Comparison of ENCODE assay signal across 13 cellular contexts in genomic region chr10:109996766-109997171, GRCh38. TPM values are rescaled to one million over a fixed set of nuclear protein-coding genes. Genes with fewer than 3 reads are reported as not detected.
DNase-seq lines count a peak whose midpoint lies in the region; ATAC-seq and TF ChIP-seq lines count a peak whose summit lies in the region.
"Had no signal": no experiment of that assay in that cellular context is flagged by ENCODE, and none has a peak within 500 bp of the region (broad histone marks: within the 10 kb centered on the region; RNA-seq: fewer than 3 reads in every experiment).

No MANE protein-coding gene starts in this region.

- no peaks in the 10 kb centered on the region for H3K36me3 Mint-ChIP-seq in activated T-helper 2 cell treated with anti-CD3 and anti-CD28 coated beads, Interferon-gamma antibody, Interleukin-2, Interleukin-4, amounts not matched to agents 10 μg/mL and 5 μg/mL and 100 μg/mL, durations not matched to agents 14 hours and 24 hours and 36 hours (ENCODE audit: low read depth)

- POLR2A ChIA-PET in OCI-LY7 (lab: Charles Lee) = interaction anchor here (1.1 to 1.6 kb wide), 3 partner anchors 9 to 20 kb away, joined by 3 to 6 read pairs (median 4); partner anchors contain the start of gene ADD3

- in situ Hi-C loops in gastrocnemius medialis (cut with MboI; ENCODE audit: low sequenced_read_pairs in 4 of 4) = no loop called here

- H3K79me2 ChIP-seq in OCI-LY7 (ENCODE audit: insufficient read depth, low read depth, low read length) = no peaks in the 10 kb centered on the region

- H3K9me3 ChIP-seq in OCI-LY7 (ENCODE audit: low read length) (no peaks in the 10 kb centered on the region), gastrocnemius medialis (no peaks in the 10 kb centered on the region)
- H3K9me3 ChIP-seq: HAP-1 had no signal

- H3K4me2 ChIP-seq in OCI-LY7 (ENCODE audit: low read length) = peak overlapping the region; percentile 63

- intact Hi-C loops in OCI-LY7 (cut with micrococcal nuclease; ENCODE audit: unreplicated experiment) (no loop called here), gastrocnemius medialis (cut with DNase I; ENCODE audit: low total_unique reads) (no loop called here)
- intact Hi-C loops in activated T-helper 2 cell treated with anti-CD3 and anti-CD28 coated beads, Interferon-gamma antibody, Interleukin-2, Interleukin-4, amounts not matched to agents 10 μg/mL and 5 μg/mL and 100 μg/mL, durations not matched to agents 14 hours and 24 hours and 36 hours (cut with micrococcal nuclease) = no loop called here

- H3K4me3 ChIP-seq in OCI-LY7 (ENCODE audit: low read depth, low read length, poor library complexity, severe bottlenecking) = peak overlapping the region; percentile 15
- no peak overlapping the region for H3K4me3 ChIP-seq in gastrocnemius medialis
- H3K4me3 ChIP-seq: HAP-1 had no signal

- H3K4me3 Mint-ChIP-seq in activated T-helper 2 cell treated with anti-CD3 and anti-CD28 coated beads, Interferon-gamma antibody, Interleukin-2, Interleukin-4, amounts not matched to agents 10 μg/mL and 5 μg/mL and 100 μg/mL, durations not matched to agents 14 hours and 24 hours and 36 hours (ENCODE audit: low read depth) = no peak overlapping the region
- H3K4me3 Mint-ChIP-seq: activated naive CD8-positive, alpha-beta T cell treated with anti-CD3 and anti-CD28 coated beads, Interleukin-2, amount 50 U/mL, for 24 hours; stimulated activated naive CD8-positive, alpha-beta T cell treated with anti-CD3 and anti-CD28 coated beads, Interleukin-15, Interleukin-2, amounts not matched to agents 100 ng/mL and 50 ng/mL, for 24 hours had no signal

- H4K20me1 ChIP-seq in OCI-LY7 (ENCODE audit: insufficient read depth, low read length) = no peaks in the 10 kb centered on the region

- no TSS peak for BruUV-seq in OCI-LY7 (replicated peaks; lab: Mats Ljungman, UMichigan)

- no peaks in the 10 kb centered on the region for H3K9me2 ChIP-seq in OCI-LY7 (ENCODE audit: insufficient read depth, low read length)

- H3K4me1 Mint-ChIP-seq in activated T-helper 2 cell treated with anti-CD3 and anti-CD28 coated beads, Interferon-gamma antibody, Interleukin-2, Interleukin-4, amounts not matched to agents 10 μg/mL and 5 μg/mL and 100 μg/mL, durations not matched to agents 14 hours and 24 hours and 36 hours (ENCODE audit: low read depth) = peaks cover 9% of the 10 kb centered on the region

- H2AFZ ChIP-seq in OCI-LY7 (ENCODE audit: low read length) = peak overlapping the region; percentile 19; the same call in 1 of the 2 replicates

- no peaks in the 10 kb centered on the region for H3K9me3 Mint-ChIP-seq in activated T-helper 2 cell treated with anti-CD3 and anti-CD28 coated beads, Interferon-gamma antibody, Interleukin-2, Interleukin-4, amounts not matched to agents 10 μg/mL and 5 μg/mL and 100 μg/mL, durations not matched to agents 14 hours and 24 hours and 36 hours
- H3K9me3 Mint-ChIP-seq: activated naive CD8-positive, alpha-beta T cell treated with anti-CD3 and anti-CD28 coated beads, Interleukin-2, amount 50 U/mL, for 24 hours; stimulated activated naive CD8-positive, alpha-beta T cell treated with anti-CD3 and anti-CD28 coated beads, Interleukin-15, Interleukin-2, amounts not matched to agents 100 ng/mL and 50 ng/mL, for 24 hours had no signal

- CTCF ChIA-PET in OCI-LY7 (lab: Charles Lee; ENCODE audit: unreplicated experiment) = no interaction called here

- H3K4me1 ChIP-seq in OCI-LY7 (ENCODE audit: insufficient read depth, low read length, poor library complexity, severe bottlenecking) (peaks cover 23% of the 10 kb centered on the region), gastrocnemius medialis (no peaks in the 10 kb centered on the region)

- no peaks in the 10 kb centered on the region for H3K27me3 ChIP-seq in gastrocnemius medialis

- peaks cover 15% of the 10 kb centered on the region for H3K27me3 Mint-ChIP-seq in activated T-helper 2 cell treated with anti-CD3 and anti-CD28 coated beads, Interferon-gamma antibody, Interleukin-2, Interleukin-4, amounts not matched to agents 10 μg/mL and 5 μg/mL and 100 μg/mL, durations not matched to agents 14 hours and 24 hours and 36 hours (ENCODE audit: low read depth)
- H3K27me3 Mint-ChIP-seq: activated naive CD8-positive, alpha-beta T cell treated with anti-CD3 and anti-CD28 coated beads, Interleukin-2, amount 50 U/mL, for 24 hours; stimulated activated naive CD8-positive, alpha-beta T cell treated with anti-CD3 and anti-CD28 coated beads, Interleukin-15, Interleukin-2, amounts not matched to agents 100 ng/mL and 50 ng/mL, for 24 hours had no signal

- H3K27ac ChIP-seq in OCI-LY7 (ENCODE audit: low read depth, low read length, poor library complexity, severe bottlenecking) (no peak overlapping the region), gastrocnemius medialis (peak overlapping the region; percentile 23 to 53 (median 39))
- H3K27ac ChIP-seq: WERI-Rb-1 had no signal

- DNase-seq in OCI-LY7 (ENCODE audit: low spot score) (no peak), gastrocnemius medialis (no peak), middle frontal gyrus (ENCODE audit: extremely low spot score, low spot score) (no peak), AG08395 (ENCODE audit: low spot score) (no peak)
- no peak for DNase-seq in activated T-helper 2 cell treated with anti-CD3 and anti-CD28 coated beads, Interferon-gamma antibody, Interleukin-2, Interleukin-4, amounts not matched to agents 10 μg/mL and 5 μg/mL and 100 μg/mL, durations not matched to agents 14 hours and 24 hours and 36 hours (ENCODE audit: low spot score)
- DNase-seq: activated naive CD8-positive, alpha-beta T cell treated with anti-CD3 and anti-CD28 coated beads, Interleukin-2, amount 50 U/mL, for 24 hours; kidney glomerular epithelial cell; WERI-Rb-1 had no signal

- TF ChIP-seq POLR2A in gastrocnemius medialis (IDR thresholded peaks at IDR 0.05) = no peak

- H3K36me3 ChIP-seq in OCI-LY7 (ENCODE audit: insufficient read depth, low read length) = no peaks in the 10 kb centered on the region
- H3K36me3 ChIP-seq in gastrocnemius medialis = no peaks in the 10 kb centered on the region
- H3K36me3 ChIP-seq: HAP-1, WERI-Rb-1 had no signal

- no peak overlapping the region for H3K27ac Mint-ChIP-seq in activated T-helper 2 cell treated with anti-CD3 and anti-CD28 coated beads, Interferon-gamma antibody, Interleukin-2, Interleukin-4, amounts not matched to agents 10 μg/mL and 5 μg/mL and 100 μg/mL, durations not matched to agents 14 hours and 24 hours and 36 hours
- H3K27ac Mint-ChIP-seq: activated naive CD8-positive, alpha-beta T cell treated with anti-CD3 and anti-CD28 coated beads, Interleukin-2, amount 50 U/mL, for 24 hours; stimulated activated naive CD8-positive, alpha-beta T cell treated with anti-CD3 and anti-CD28 coated beads, Interleukin-15, Interleukin-2, amounts not matched to agents 100 ng/mL and 50 ng/mL, for 24 hours had no signal

- no peak for TF ChIP-seq CTCF in OCI-LY7 (conservative IDR thresholded peaks at IDR 0.05; ENCODE audit: low read length)
- no peak for TF ChIP-seq CTCF in gastrocnemius medialis (IDR thresholded peaks at IDR 0.05 in 4 of 5, conservative IDR thresholded peaks at IDR 0.05 in 1 of 5)

- ATAC-seq in GM19025 (IDR thresholded peaks at IDR 0.05; ENCODE audit: low read depth, unreplicated experiment) (peak; percentile 12), HG02678 (IDR thresholded peaks at IDR 0.05; ENCODE audit: unreplicated experiment) (peak; percentile 29), gastrocnemius medialis (no peak), HG03097 (IDR thresholded peaks at IDR 0.05; ENCODE audit: low FRiP score, unreplicated experiment) (no peak)
- ATAC-seq: activated naive CD8-positive, alpha-beta T cell treated with anti-CD3 and anti-CD28 coated beads, Interleukin-2, amount 50 U/mL, for 24 hours had no signal

RNA-seq across cellular contexts. Expression of gene ADD3, which starts 11.0 kb away (rescaled TPM):
- 53.3 and 75.8 TPM in 2 replicates for total RNA-seq in OCI-LY7 (2014; rRNA removed; shearing (Covaris generic))
- 89.7 and 100 TPM in 2 replicates for total RNA-seq in OCI-LY7 (2022)
- total RNA-seq in gastrocnemius medialis = 10 to 100 TPM; 16.0 to 31.3 (median 18.4) TPM
- total RNA-seq in activated T-helper 2 cell treated with anti-CD3 and anti-CD28 coated beads, Interferon-gamma antibody, Interleukin-2, Interleukin-4, amounts not matched to agents 10 μg/mL and 5 μg/mL and 100 μg/mL, durations not matched to agents 14 hours and 24 hours and 36 hours = 37.8 and 47.4 TPM in 2 replicates

Comparison
In these comparisons a context has a peak if more than half of its experiments do, and no peak if none do; other contexts are left out.
1. ATAC-seq: peak in GM19025 (single experiment) and HG02678 (single experiment); none in gastrocnemius medialis (0 of 2) and HG03097 (single experiment).